Comparison of ENCODE assay signal across 25 cellular contexts in genomic region chr14:30088620-30089019, GRCh38.
"Had no signal": no experiment of that assay in that cellular context is flagged by ENCODE, and none has a peak within 500 bp of the region (broad histone marks: within the 10 kb centered on the region; RNA-seq: fewer than 3 reads in every experiment).

No MANE protein-coding gene starts in this region.

- ATAC-seq: effector memory CD8-positive, alpha-beta T cell; esophagus mucosa; foreskin keratinocyte; gastrocnemius medialis; gastroesophageal sphincter; heart left ventricle; heart right ventricle had no signal

- FAIRE-seq: endothelial cell of umbilical vein had no signal

- H3K27me3 ChIP-seq: colonic mucosa, dorsolateral prefrontal cortex, esophagus muscularis mucosa, esophagus squamous epithelium, foreskin keratinocyte, gastrocnemius medialis, gastroesophageal sphincter, heart left ventricle, heart right ventricle had no signal

- H3K4me3 ChIP-seq: colonic mucosa, coronary artery, dorsolateral prefrontal cortex, esophagus muscularis mucosa, esophagus squamous epithelium, gastrocnemius medialis, gastroesophageal sphincter, heart left ventricle, heart right ventricle had no signal

- H3K4me1 ChIP-seq: colonic mucosa, esophagus muscularis mucosa, esophagus squamous epithelium, foreskin keratinocyte, gastrocnemius medialis, gastroesophageal sphincter, heart left ventricle had no signal

- DNase-seq: colonic mucosa; cortex of kidney; dermis blood vessel endothelial cell; dorsolateral prefrontal cortex; effector CD4-positive, alpha-beta T cell; effector CD8-positive, alpha-beta T cell; effector memory CD4-positive, alpha-beta T cell; effector memory CD8-positive, alpha-beta T cell; endodermal cell; erythroblast; esophagus squamous epithelium; foreskin fibroblast; foreskin keratinocyte; foreskin melanocyte; gastrocnemius medialis; glutamatergic neuron; head of caudate nucleus; heart left ventricle; heart right ventricle had no signal

- H3K36me3 ChIP-seq: colonic mucosa, esophagus muscularis mucosa, esophagus squamous epithelium, gastrocnemius medialis, gastroesophageal sphincter, heart left ventricle, heart right ventricle had no signal

- H3K9me3 ChIP-seq: colonic mucosa, gastrocnemius medialis had no signal

- H3K27ac ChIP-seq: colonic mucosa, coronary artery, dorsolateral prefrontal cortex, epithelial cell of prostate, esophagus muscularis mucosa, esophagus squamous epithelium, foreskin keratinocyte, gastrocnemius medialis, gastroesophageal sphincter, heart left ventricle, heart right ventricle had no signal
